23 cellular contexts compared by ENCODE assay signal in the genomic region with DNA sequence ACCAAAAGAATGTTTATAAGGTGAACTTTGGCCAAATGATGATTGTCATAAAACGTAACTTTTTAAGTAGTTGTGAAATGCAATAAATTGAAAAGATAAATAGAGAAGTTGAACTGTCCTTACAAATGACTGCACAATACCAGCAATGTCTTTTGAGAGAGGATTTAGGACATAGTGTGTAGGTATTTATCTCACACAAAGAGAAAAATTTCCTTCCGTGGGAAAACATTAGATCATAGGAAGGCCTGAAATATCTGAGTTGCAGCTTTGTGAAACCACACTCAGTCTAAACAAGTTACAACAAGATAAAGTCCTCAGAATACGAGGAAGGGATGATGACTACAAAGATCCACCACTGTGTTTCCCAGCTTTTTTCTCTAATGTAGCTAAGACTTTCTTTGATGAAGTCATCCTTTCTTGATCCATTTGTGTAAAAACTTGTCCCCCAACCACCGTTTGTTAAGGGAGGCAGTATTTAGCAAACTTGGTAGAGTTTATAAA. TPM values are rescaled to one million over a fixed set of nuclear protein-coding genes. Genes with fewer than 3 reads are reported as not detected.
A peak's percentile ranks its signal among the peaks of the same experiment; 100 is the strongest.
DNase-seq lines count a peak whose midpoint lies in the region; ATAC-seq, FAIRE-seq and TF ChIP-seq lines count a peak whose summit lies in the region.
"Had no signal": no experiment of that assay in that cellular context is flagged by ENCODE, and none has a peak within 500 bp of the region (broad histone marks: within the 10 kb centered on the region; RNA-seq: fewer than 3 reads in every experiment).

No MANE protein-coding gene starts in this region.

- TF ChIP-seq CTCF in IMR-90 (conservative IDR thresholded peaks at IDR 0.05; ENCODE audit: low read depth, low read length) (no peak), astrocyte (IDR thresholded peaks at IDR 0.05; ENCODE audit: insufficient read depth, low read depth, low read length) (no peak), esophagus squamous epithelium (IDR thresholded peaks at IDR 0.05) (no peak), neural progenitor cell (IDR thresholded peaks at IDR 0.05) (no peak), lower lobe of right lung (IDR thresholded peaks at IDR 0.05) (no peak)

- H4K20me1 ChIP-seq in IMR-90 (ENCODE audit: insufficient read depth, low read length): no peaks in the 10 kb centered on the region
- no peaks in the 10 kb centered on the region for H4K20me1 ChIP-seq in astrocyte (ENCODE audit: insufficient read depth, low read length)
- no peaks in the 10 kb centered on the region for H4K20me1 ChIP-seq in neural progenitor cell (ENCODE audit: low read depth)

- no peak overlapping the region for H4K8ac ChIP-seq in IMR-90 (ENCODE audit: low read depth in 2 of 2, low read length in 2 of 2)

- no peak overlapping the region for H2BK120ac ChIP-seq in IMR-90 (ENCODE audit: low read depth, low read length)

- CTCF ChIA-PET in IMR-90 (lab: Yijun Ruan, JAX): no interaction called here

- H3K4me2 ChIP-seq in IMR-90 (ENCODE audit: low read depth, low read length) (no peak overlapping the region), astrocyte (ENCODE audit: low read length) (no peak overlapping the region), neural progenitor cell (peak overlapping the region; percentile 3)
- H3K4me2 ChIP-seq: A549 had no signal

- POLR2A ChIA-PET in IMR-90 (lab: Charles Lee; ENCODE audit: unreplicated experiment): no interaction called here

- no peak overlapping the region for H2AK5ac ChIP-seq in IMR-90 (ENCODE audit: low read depth, low read length)

- no peak overlapping the region for H3K56ac ChIP-seq in IMR-90 (ENCODE audit: extremely low read depth, insufficient read depth, low read length)

- intact Hi-C loops in IMR-90 (cut with micrococcal nuclease): no loop called here
- intact Hi-C loops in esophagus squamous epithelium (cut with DNase I): no loop called here
- intact Hi-C loops in lower lobe of right lung (cut with DNase I): no loop called here

- H3K36me3 ChIP-seq in IMR-90 (ENCODE audit: control insufficient read depth, insufficient read depth, low read length) (no peaks in the 10 kb centered on the region), astrocyte (ENCODE audit: insufficient read depth, low read length) (no peaks in the 10 kb centered on the region), esophagus squamous epithelium (no peaks in the 10 kb centered on the region), neural progenitor cell (no peaks in the 10 kb centered on the region), lower lobe of right lung (no peaks in the 10 kb centered on the region)

- H2AFZ ChIP-seq in IMR-90 (replicated peaks; ENCODE audit: low read length, poor library complexity): no peak overlapping the region
- H2AFZ ChIP-seq in astrocyte (ENCODE audit: low read depth, low read length): no peak overlapping the region
- H2AFZ ChIP-seq in neural progenitor cell (replicated peaks): peak overlapping the region; percentile 46

- TF ChIP-seq POLR2A in IMR-90 (IDR thresholded peaks at IDR 0.05; ENCODE audit: low read depth, low read length) (no peak), esophagus squamous epithelium (IDR thresholded peaks at IDR 0.05) (no peak)

- dilution Hi-C loops in IMR-90 (cut with HindIII; ENCODE audit: low sequenced_read_pairs, unreplicated experiment): no loop called here

- H4K91ac ChIP-seq in IMR-90 (ENCODE audit: insufficient read depth, low read depth, low read length): no peak overlapping the region

- peaks cover 9% of the 10 kb centered on the region for H3F3A ChIP-seq in neural progenitor cell (ENCODE audit: low read depth)

- H3K36me3 Mint-ChIP-seq in astrocyte (ENCODE audit: low read depth, unreplicated experiment): no peaks in the 10 kb centered on the region
- H3K36me3 Mint-ChIP-seq in neural progenitor cell: peaks cover 13% of the 10 kb centered on the region

- H2BK5ac ChIP-seq in IMR-90 (ENCODE audit: low read depth, low read length, poor library complexity, severe bottlenecking): no peak overlapping the region

- H3K23ac ChIP-seq in IMR-90 (ENCODE audit: low read depth, low read length): no peak overlapping the region

- H3K79me2 ChIP-seq in astrocyte (ENCODE audit: insufficient read depth, low read length) (no peaks in the 10 kb centered on the region), neural progenitor cell (ENCODE audit: low read depth) (no peaks in the 10 kb centered on the region)

- no peak overlapping the region for H4K5ac ChIP-seq in IMR-90 (ENCODE audit: low read depth, low read length)

- H3K9ac ChIP-seq in IMR-90 (ENCODE audit: low read depth, low read length) (no peak overlapping the region), astrocyte (ENCODE audit: low read length) (no peak overlapping the region), neural progenitor cell (no peak overlapping the region)

- H3K27me3 ChIP-seq in IMR-90 (ENCODE audit: control insufficient read depth, insufficient read depth, low read length) (no peaks in the 10 kb centered on the region), astrocyte (ENCODE audit: insufficient read depth, low read length) (no peaks in the 10 kb centered on the region), esophagus squamous epithelium (no peaks in the 10 kb centered on the region), neural progenitor cell (no peaks in the 10 kb centered on the region), lower lobe of right lung (ENCODE audit: low read depth) (no peaks in the 10 kb centered on the region)

- no peaks in the 10 kb centered on the region for H3K79me1 ChIP-seq in IMR-90 (ENCODE audit: low read depth in 1 of 2, low read length in 2 of 2)

- no TSS peak for BruUV-seq in IMR-90 (replicated peaks; lab: Mats Ljungman, UMichigan)

- no peaks in the 10 kb centered on the region for H3K9me1 ChIP-seq in IMR-90 (ENCODE audit: insufficient read depth, low read length)

- in situ Hi-C loops in IMR-90 (cut with MboI; ENCODE audit: low sequenced_read_pairs): no loop called here

- no peak overlapping the region for H3K18ac ChIP-seq in IMR-90 (ENCODE audit: low read depth, low read length)

- H3K9me3 ChIP-seq in IMR-90 (ENCODE audit: control insufficient read depth, insufficient read depth, low read length): no peaks in the 10 kb centered on the region
- no peaks in the 10 kb centered on the region for H3K9me3 ChIP-seq in astrocyte (ENCODE audit: insufficient read depth, low read depth, low read length)
- H3K9me3 ChIP-seq in esophagus squamous epithelium: no peaks in the 10 kb centered on the region
- H3K9me3 ChIP-seq in neural progenitor cell (ENCODE audit: low read depth): no peaks in the 10 kb centered on the region
- H3K9me3 ChIP-seq in lower lobe of right lung: no peaks in the 10 kb centered on the region
- H3K9me3 ChIP-seq: A549 had no signal

- ATAC-seq in IMR-90 (ENCODE audit: low read depth) (no peak), lower lobe of right lung (no peak), GM18519 (IDR thresholded peaks at IDR 0.05; ENCODE audit: low FRiP score, unreplicated experiment) (no peak)
- ATAC-seq: A549, GM12878, HepG2 had no signal

- WGBS in IMR-90 (ENCODE audit: extremely low coverage in 2 of 2, insufficient read length in 1 of 2), 2 experiments: no CpG with 5 or more reads among the region's 4 CpGs
- WGBS in esophagus squamous epithelium, 2 donors: 30 to 33% methylated on average over 4 of the region's 4 CpGs

- no peak for FAIRE-seq in astrocyte (lab: Jason Lieb, UNC)
- no peak for FAIRE-seq in GM19239 (lab: Jason Lieb, UNC)
- FAIRE-seq: A549, GM12878, GM18507, HepG2, RCC 7860 had no signal

- H3K9me3 Mint-ChIP-seq in astrocyte (ENCODE audit: unreplicated experiment) (no peaks in the 10 kb centered on the region), neural progenitor cell (peaks cover 8% of the 10 kb centered on the region)

- H3K4me3 Mint-ChIP-seq in astrocyte (ENCODE audit: unreplicated experiment) (no peak overlapping the region), neural progenitor cell (no peak overlapping the region)
- H3K4me3 Mint-ChIP-seq: HFFc6 had no signal

- DNase-seq in IMR-90 (peak; percentile 16), astrocyte (ENCODE audit: low read depth) (no peak), esophagus squamous epithelium (lab: John Stamatoyannopoulos, UW) (no peak), neural progenitor cell (ENCODE audit: low spot score) (peak; percentile 24), lower lobe of right lung (no peak), GM19239 (ENCODE audit: insufficient read length, low spot score) (no peak), NCI-H345 (lab: John Stamatoyannopoulos, UW) (no peak)
- DNase-seq: DND-41, GDM1, GOT3, HFFc6, NCI-H1048, NCI-H2081 treated with DMSO at 0.1 percent for 48 hours, NCI-H510A treated with DMSO at 0.1 percent for 48 hours, SHP77 treated with DMSO at 0.1 percent for 48 hours had no signal

- no peaks in the 10 kb centered on the region for H3K4me1 ChIP-seq in IMR-90 (ENCODE audit: control insufficient read depth, insufficient read depth, low read length)
- no peaks in the 10 kb centered on the region for H3K4me1 ChIP-seq in astrocyte (ENCODE audit: insufficient read depth, low read length)
- H3K4me1 ChIP-seq in esophagus squamous epithelium: peaks cover 4 to 37% (median 5%) of the 10 kb centered on the region in 3 donors
- peaks cover 47% of the 10 kb centered on the region for H3K4me1 ChIP-seq in neural progenitor cell
- H3K4me1 ChIP-seq in lower lobe of right lung: no peaks in the 10 kb centered on the region
- H3K4me1 ChIP-seq: A549 had no signal

- H2BK20ac ChIP-seq in IMR-90 (ENCODE audit: low read depth, low read length): no peak overlapping the region

- peaks cover 11% of the 10 kb centered on the region for H3K4me1 Mint-ChIP-seq in astrocyte (ENCODE audit: low read depth, unreplicated experiment)
- H3K4me1 Mint-ChIP-seq in neural progenitor cell: peaks cover 57% of the 10 kb centered on the region

- H3K27me3 Mint-ChIP-seq in astrocyte (ENCODE audit: low read depth, unreplicated experiment) (no peaks in the 10 kb centered on the region), neural progenitor cell (ENCODE audit: insufficient read depth, low read depth) (peaks cover 3% of the 10 kb centered on the region)

- H2BK15ac ChIP-seq in IMR-90 (ENCODE audit: low read depth, low read length): no peak overlapping the region

- no peak for TF ChIP-seq RAD21 in IMR-90 (IDR thresholded peaks at IDR 0.05; ENCODE audit: low read length)

- no peak overlapping the region for H3K14ac ChIP-seq in IMR-90 (replicated peaks; ENCODE audit: low read depth, low read length)

- H3K27ac Mint-ChIP-seq in astrocyte (ENCODE audit: unreplicated experiment) (peak overlapping the region; percentile 82), neural progenitor cell (peak overlapping the region; percentile 97)
- H3K27ac Mint-ChIP-seq: HFFc6 had no signal

- H3K4me3 ChIP-seq in IMR-90 (ENCODE audit: insufficient read depth, low read depth, low read length) (no peak overlapping the region), astrocyte (ENCODE audit: insufficient read depth, low read depth, low read length) (no peak overlapping the region), esophagus squamous epithelium (no peak overlapping the region), neural progenitor cell (no peak overlapping the region), lower lobe of right lung (no peak overlapping the region)
- H3K4me3 ChIP-seq: A549, GM12878 had no signal

- H3K27ac ChIP-seq in IMR-90 (ENCODE audit: insufficient read depth, low read length) (no peak overlapping the region), astrocyte (ENCODE audit: low read depth, low read length) (no peak overlapping the region), esophagus squamous epithelium (peak overlapping the region in 3 of 4 donors; percentile 12 to 71 (median 41)), neural progenitor cell (peak overlapping the region; percentile 51), lower lobe of right lung (no peak overlapping the region)
- H3K27ac ChIP-seq: A549, C4-2B had no signal

- no peak overlapping the region for H2AK9ac ChIP-seq in IMR-90 (replicated peaks; ENCODE audit: low read depth, low read length, poor library complexity)

- H3K4ac ChIP-seq in IMR-90 (ENCODE audit: low read depth, low read length): no peak overlapping the region

RNA-seq across cellular contexts. Expression of a gene that starts 16.0 kb away (rescaled TPM):
- total RNA-seq in IMR-90 (2012; rRNA removed): 14.5 and 17.2 TPM in 2 replicates
- 7.4 and 9.3 TPM in 2 replicates for polyA plus RNA-seq in IMR-90 (2012; rRNA removed)
- polyA plus RNA-seq in IMR-90 (2012; cell fraction: cytosol; rRNA removed): 2.6 and 5.2 TPM in 2 replicates
- polyA plus RNA-seq in IMR-90 (2012; cell fraction: nucleus; rRNA removed; ENCODE audit: low replicate concordance): 2.0 and 6.3 TPM in 2 replicates
- 1.4 and 1.5 TPM in 2 replicates for total RNA-seq in astrocyte
- 1 to 10 TPM; 4.7 to 8.4 (median 6.6) TPM for total RNA-seq in esophagus squamous epithelium
- total RNA-seq in neural progenitor cell (ENCODE audit: low replicate concordance): 12.3 and 15.0 TPM in 2 replicates
- 11.8 TPM for total RNA-seq in lower lobe of right lung
- total RNA-seq: HepG2, MCF 10A had no signal
- polyA plus RNA-seq: HepG2 had no signal

Comparison
In these comparisons a context has a peak if more than half of its experiments do, and no peak if none do; other contexts are left out.
1. DNase-seq: peak in IMR-90 (single experiment) and neural progenitor cell (single experiment); none in astrocyte (single experiment), esophagus squamous epithelium (single experiment), lower lobe of right lung (single experiment), GM19239 (single experiment) and NCI-H345 (single experiment).
2. H3K27ac ChIP-seq: peak in esophagus squamous epithelium (3 of 4) and neural progenitor cell (single experiment); none in IMR-90 (single experiment), astrocyte (single experiment) and lower lobe of right lung (single experiment).